1 cellular context compared by ENCODE assay signal in genomic region chr7:150322833-150323681, GRCh38.
TF ChIP-seq lines count a peak whose summit lies in the region.

Gene ACTR3C, minus strand, starts transcription at chr7:150323545. Its CDS starts 28,249 bp downstream, at chr7:150295296.
Gene LRRC61, plus strand, starts transcription at chr7:150323355. Its CDS starts 13,507 bp downstream, at chr7:150336862.

TF ChIP-seq in HepG2, 621 proteins besides CTCF, POLR2A, EP300 and RAD21 (continued from another document and continues in another):
- no peak; the same call in 1 of the 2 replicates for TF ChIP-seq PRDM4 (CRISPR knock-in tag; IDR thresholded peaks at IDR 0.05; ENCODE audit: borderline replicate concordance)
- no peak for TF ChIP-seq FOXA1 (IDR thresholded peaks at IDR 0.05)
- TF ChIP-seq FOXA1 (CRISPR knock-in tag; IDR thresholded peaks at IDR 0.05): peak; percentile 73
- TF ChIP-seq ERF (CRISPR knock-in tag; IDR thresholded peaks at IDR 0.05): peak; percentile 97
- TF ChIP-seq GTF2F1 (IDR thresholded peaks at IDR 0.05; ENCODE audit: low read length): no peak
- TF ChIP-seq ZNF441 (CRISPR knock-in tag; IDR thresholded peaks at IDR 0.05; ENCODE audit: borderline replicate concordance): peak; percentile 62; the same call in 1 of the 2 replicates
- peak; percentile 61 for TF ChIP-seq SP2 (CRISPR knock-in tag; IDR thresholded peaks at IDR 0.05)
- no peak for TF ChIP-seq ATM (IDR thresholded peaks at IDR 0.05; ENCODE audit: borderline replicate concordance)
- TF ChIP-seq ZNF777 (CRISPR knock-in tag; IDR thresholded peaks at IDR 0.05): peak; percentile 76; the same call in 1 of the 2 replicates
- no peak; the same call in 1 of the 2 replicates for TF ChIP-seq STAT6 (CRISPR knock-in tag; IDR thresholded peaks at IDR 0.05; ENCODE audit: borderline replicate concordance)
- no peak; the same call in 1 of the 2 replicates for TF ChIP-seq NCOR1 (IDR thresholded peaks at IDR 0.05; ENCODE audit: borderline replicate concordance, low read length)
- TF ChIP-seq HNRNPLL (IDR thresholded peaks at IDR 0.05; ENCODE audit: low read depth, low read length, poor library complexity, severe bottlenecking): peak; percentile 87
- TF ChIP-seq ZNF512 (CRISPR knock-in tag; IDR thresholded peaks at IDR 0.05): no peak
- peak; percentile 89 for TF ChIP-seq PHF8 (CRISPR knock-in tag; IDR thresholded peaks at IDR 0.05)
- no peak for TF ChIP-seq RORA (CRISPR knock-in tag; IDR thresholded peaks at IDR 0.05)
- peak; percentile 93 for TF ChIP-seq SATB2 (CRISPR knock-in tag; IDR thresholded peaks at IDR 0.05)
- no peak for TF ChIP-seq TBX3 (IDR thresholded peaks at IDR 0.05; ENCODE audit: borderline replicate concordance)
- no peak for TF ChIP-seq MLLT10 (CRISPR knock-in tag; IDR thresholded peaks at IDR 0.05)
- peak; percentile 89 for TF ChIP-seq KMT2B (CRISPR knock-in tag; IDR thresholded peaks at IDR 0.05)
- 0 out of 2 replicates have a peak, but pooled peaks have one; percentile 32 for TF ChIP-seq ZFP36L1 (CRISPR knock-in tag; IDR thresholded peaks at IDR 0.05)
- TF ChIP-seq KLF9 (CRISPR knock-in tag; IDR thresholded peaks at IDR 0.05; ENCODE audit: low read depth): 0 out of 2 replicates have a peak, but pooled peaks have one; percentile 56
- peak; percentile 61; the same call in 1 of the 2 replicates for TF ChIP-seq TEAD2 (CRISPR knock-in tag; IDR thresholded peaks at IDR 0.05)
- TF ChIP-seq ARNT2 (CRISPR knock-in tag; IDR thresholded peaks at IDR 0.05; ENCODE audit: low read depth): peak; percentile 97; the same call in 1 of the 2 replicates
- no peak for TF ChIP-seq RBAK (CRISPR knock-in tag; IDR thresholded peaks at IDR 0.05)
- TF ChIP-seq GATA4 (IDR thresholded peaks at IDR 0.05; ENCODE audit: borderline replicate concordance, low read depth): peak; percentile 78; the same call in 1 of the 2 replicates
- peak; percentile 16; the same call in 1 of the 2 replicates for TF ChIP-seq SOX5 (CRISPR knock-in tag; IDR thresholded peaks at IDR 0.05; ENCODE audit: borderline replicate concordance)
- TF ChIP-seq CBFB (CRISPR knock-in tag; IDR thresholded peaks at IDR 0.05): peak; percentile 87
- peak; percentile 51; the same call in 1 of the 2 replicates for TF ChIP-seq TFDP2 (CRISPR knock-in tag; IDR thresholded peaks at IDR 0.05)
- TF ChIP-seq ZXDC (CRISPR knock-in tag; IDR thresholded peaks at IDR 0.05): no peak; the same call in 1 of the 2 replicates
- peak; percentile 87; the same call in 1 of the 2 replicates for TF ChIP-seq MXD4 (CRISPR knock-in tag; IDR thresholded peaks at IDR 0.05)
- peak; percentile 99 for TF ChIP-seq ZGPAT (CRISPR knock-in tag; IDR thresholded peaks at IDR 0.05)
- TF ChIP-seq NR2F1 (CRISPR knock-in tag; IDR thresholded peaks at IDR 0.05): peak; percentile 73 to 84
- TF ChIP-seq TEF (CRISPR knock-in tag; IDR thresholded peaks at IDR 0.05): peak; percentile 18; the same call in 1 of the 2 replicates
- TF ChIP-seq SP140L (CRISPR knock-in tag; IDR thresholded peaks at IDR 0.05; ENCODE audit: borderline replicate concordance): no peak
- no peak; the same call in 1 of the 2 replicates for TF ChIP-seq ZNF432 (CRISPR knock-in tag; IDR thresholded peaks at IDR 0.05; ENCODE audit: borderline replicate concordance)
- peak; percentile 84; the same call in 1 of the 2 replicates for TF ChIP-seq CSRNP1 (CRISPR knock-in tag; IDR thresholded peaks at IDR 0.05)
- TF ChIP-seq XBP1 (CRISPR knock-in tag; IDR thresholded peaks at IDR 0.05): peak; percentile 18; the same call in 1 of the 2 replicates
- TF ChIP-seq ZNF10 (CRISPR knock-in tag; IDR thresholded peaks at IDR 0.05; ENCODE audit: borderline replicate concordance, low read depth): no peak; the same call in 1 of the 2 replicates
- peak; percentile 90; the same call in 1 of the 2 replicates for TF ChIP-seq ZNF205 (CRISPR knock-in tag; IDR thresholded peaks at IDR 0.05)
- TF ChIP-seq ZBTB34 (CRISPR knock-in tag; IDR thresholded peaks at IDR 0.05): no peak
- 0 out of 2 replicates have a peak, but pooled peaks have one; percentile 58 for TF ChIP-seq MYNN (CRISPR knock-in tag; IDR thresholded peaks at IDR 0.05; ENCODE audit: low read depth)
